In genomic region chr9:134481762-134482161, GRCh38 we compare ENCODE assay signal across 1 cellular context.
TF ChIP-seq lines count a peak whose summit lies in the region.

No MANE protein-coding gene starts in this region.

TF ChIP-seq in IMR-90, 13 proteins besides CTCF, POLR2A, EP300 and RAD21 (continued from another document):
- TF ChIP-seq, protein P1, sequence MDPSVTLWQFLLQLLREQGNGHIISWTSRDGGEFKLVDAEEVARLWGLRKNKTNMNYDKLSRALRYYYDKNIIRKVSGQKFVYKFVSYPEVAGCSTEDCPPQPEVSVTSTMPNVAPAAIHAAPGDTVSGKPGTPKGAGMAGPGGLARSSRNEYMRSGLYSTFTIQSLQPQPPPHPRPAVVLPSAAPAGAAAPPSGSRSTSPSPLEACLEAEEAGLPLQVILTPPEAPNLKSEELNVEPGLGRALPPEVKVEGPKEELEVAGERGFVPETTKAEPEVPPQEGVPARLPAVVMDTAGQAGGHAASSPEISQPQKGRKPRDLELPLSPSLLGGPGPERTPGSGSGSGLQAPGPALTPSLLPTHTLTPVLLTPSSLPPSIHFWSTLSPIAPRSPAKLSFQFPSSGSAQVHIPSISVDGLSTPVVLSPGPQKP (IDR thresholded peaks at IDR 0.05; ENCODE audit: borderline replicate concordance, low read depth, low read length): no peak
- TF ChIP-seq MAFK (IDR thresholded peaks at IDR 0.05; ENCODE audit: low read depth, low read length) (no peak), MAZ (IDR thresholded peaks at IDR 0.05; ENCODE audit: borderline replicate concordance, low read depth, low read length) (no peak), FOS (IDR thresholded peaks at IDR 0.05; ENCODE audit: low read depth, low read length) (no peak), NFE2L2 (IDR thresholded peaks at IDR 0.05; ENCODE audit: low read depth, low read length) (no peak), SMC3 (IDR thresholded peaks at IDR 0.05; ENCODE audit: low read depth, low read length) (no peak), CHD1 (IDR thresholded peaks at IDR 0.05; ENCODE audit: low read depth, low read length) (no peak), BHLHE40 (IDR thresholded peaks at IDR 0.05; ENCODE audit: low read depth, low read length) (no peak)
- TF ChIP-seq, protein P2, sequence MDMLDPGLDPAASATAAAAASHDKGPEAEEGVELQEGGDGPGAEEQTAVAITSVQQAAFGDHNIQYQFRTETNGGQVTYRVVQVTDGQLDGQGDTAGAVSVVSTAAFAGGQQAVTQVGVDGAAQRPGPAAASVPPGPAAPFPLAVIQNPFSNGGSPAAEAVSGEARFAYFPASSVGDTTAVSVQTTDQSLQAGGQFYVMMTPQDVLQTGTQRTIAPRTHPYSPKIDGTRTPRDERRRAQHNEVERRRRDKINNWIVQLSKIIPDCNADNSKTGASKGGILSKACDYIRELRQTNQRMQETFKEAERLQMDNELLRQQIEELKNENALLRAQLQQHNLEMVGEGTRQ (IDR thresholded peaks at IDR 0.05; ENCODE audit: low read depth, low read length): no peak
